ENCODE assay signal across 7 cellular contexts in the genomic region with DNA sequence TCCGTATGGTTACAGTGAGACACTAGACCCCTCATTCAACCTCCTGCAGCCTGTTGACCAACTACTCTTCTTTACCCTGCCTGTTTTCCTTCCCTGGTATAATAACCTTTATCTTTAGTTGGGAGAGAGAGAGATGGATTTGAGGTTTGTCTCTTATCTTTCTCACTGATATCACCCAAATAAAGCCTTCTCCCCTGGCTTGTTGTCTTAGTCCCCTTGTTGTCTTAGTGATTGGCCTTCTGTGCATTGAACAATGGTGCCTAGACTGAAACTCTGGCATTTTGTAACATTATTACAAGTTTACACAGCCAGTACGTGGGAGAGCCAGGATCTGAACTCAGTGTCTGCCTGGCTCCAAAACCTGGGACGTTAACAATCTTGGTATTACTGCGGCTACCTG.
"Had no signal": no experiment of that assay in that cellular context is flagged by ENCODE, and none has a peak within 500 bp of the region (broad histone marks: within the 10 kb centered on the region; RNA-seq: fewer than 3 reads in every experiment).

No MANE protein-coding gene starts in this region.

- H3K4me3 ChIP-seq: K562 had no signal

- DNase-seq: IMR-90, KBM-7, KG1 had no signal

- H3K4me1 Mint-ChIP-seq: IgD-negative memory B cell had no signal

- ATAC-seq: K562 had no signal

- H3K27me3 Mint-ChIP-seq: IgD-negative memory B cell had no signal

- H3K27ac ChIP-seq: HL-60 had no signal

- H3K4me3 Mint-ChIP-seq: IgD-negative memory B cell had no signal

- H3K27ac Mint-ChIP-seq: IgD-negative memory B cell had no signal

- H3K36me3 Mint-ChIP-seq: IgD-negative memory B cell had no signal

- FAIRE-seq: HTR-8/SVneo, K562 had no signal
